ENCODE assay signal across 21 cellular contexts in the genomic region with DNA sequence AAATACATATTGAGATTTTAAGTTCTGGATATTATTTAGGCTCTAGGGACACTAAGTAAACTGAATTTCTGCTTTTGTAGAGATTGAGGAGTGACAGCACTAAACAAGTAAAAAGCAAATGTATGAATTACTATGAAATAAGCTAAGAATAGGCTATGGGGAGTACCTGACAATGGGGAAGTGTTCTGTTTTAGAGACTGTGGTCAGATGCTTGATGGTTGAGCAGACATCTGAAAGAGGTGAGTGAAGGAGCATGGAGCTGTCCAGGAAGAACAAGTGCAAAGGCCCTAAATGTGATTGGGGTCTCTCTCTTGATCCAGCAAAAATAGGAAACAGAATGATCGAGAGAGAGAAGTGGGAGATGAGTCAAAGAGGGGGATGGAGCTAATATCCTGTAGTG.
A peak's percentile ranks its signal among the peaks of the same experiment; 100 is the strongest.
DNase-seq lines count a peak whose midpoint lies in the region; ATAC-seq, FAIRE-seq and TF ChIP-seq lines count a peak whose summit lies in the region.
"Had no signal": no experiment of that assay in that cellular context is flagged by ENCODE, and none has a peak within 500 bp of the region (broad histone marks: within the 10 kb centered on the region; RNA-seq: fewer than 3 reads in every experiment).

No MANE protein-coding gene starts in this region.

- H2AFZ ChIP-seq in Karpas-422 (ENCODE audit: low read length) (no peak overlapping the region), HepG2 (ENCODE audit: low read length) (no peak overlapping the region)

- peaks cover 42% of the 10 kb centered on the region for H3K36me3 ChIP-seq in Karpas-422 (ENCODE audit: insufficient read depth, low read length)
- H3K36me3 ChIP-seq in HepG2 (replicated peaks in 1 of 2; ENCODE audit: control insufficient read depth in 1 of 2, insufficient read depth in 2 of 2, low read length in 2 of 2) = no peaks in the 10 kb centered on the region

- DNase-seq in Karpas-422 = peak; percentile 48
- no peak for DNase-seq in HepG2 (ENCODE audit: low spot score)
- no peak for DNase-seq in stimulated activated naive B cell treated with anti-CD40 and anti-IgM and Interleukin-4, amounts not matched to agents 10 μg/mL and 1 μg/mL and 100 μg/mL, for 72 hours
- no peak for DNase-seq in iPS-NIHi11 (ENCODE audit: low spot score)
- DNase-seq in NOMO-1 treated with dmso at 0.1 percent for 144 hours (lab: John Stamatoyannopoulos, UW; ENCODE audit: unreplicated experiment) = no peak
- DNase-seq in NCI-H446 treated with DMSO at 0.1 percent for 48 hours (lab: John Stamatoyannopoulos, UW) = no peak
- DNase-seq: 8988T; Calu3; CD8-positive, alpha-beta T cell; DMS79 treated with DMSO at 0.1 percent for 48 hours; GOT3; H7; HFFc6; KBM-7 had no signal

- no peak for TF ChIP-seq RAD21 in HepG2 (CRISPR knock-in tag; IDR thresholded peaks at IDR 0.05)

- in situ Hi-C loops in HepG2 (cut with HindIII; ENCODE audit: extremely low pct_ligation_motif_present, low pct_unique_long_range_greater_than_20kb) = loop anchor here (5.0 kb wide), 1 partner anchor 44 kb away; no protein-coding TSS in a partner anchor

- H3K9ac ChIP-seq in Karpas-422 (ENCODE audit: low read length) (no peak overlapping the region), HepG2 (ENCODE audit: insufficient read depth, low read depth, low read length) (no peak overlapping the region)
- H3K9ac ChIP-seq: BLaER1 treated with 17β-estradiol and CSF1 and Interleukin-3, amounts not matched to agents 10 nM and 100 nM had no signal

- H3K9me3 Mint-ChIP-seq in stimulated activated naive B cell treated with anti-CD40 and anti-IgM and Interleukin-4, amounts not matched to agents 10 μg/mL and 1 μg/mL and 100 μg/mL, for 72 hours = no peaks in the 10 kb centered on the region
- H3K9me3 Mint-ChIP-seq: CD8-positive, alpha-beta T cell; HFFc6 had no signal

- WGBS in HepG2 (ENCODE audit: low lambda C conversion rate) = 40% methylated on average over 1 of the region's 1 CpG

- no peak overlapping the region for H3K4me3 ChIP-seq in Karpas-422 (ENCODE audit: low read length)
- H3K4me3 ChIP-seq in HepG2 (replicated peaks in 1 of 3; ENCODE audit: insufficient read depth in 1 of 3, low read depth in 2 of 3, low read length in 3 of 3) = no peak overlapping the region
- H3K4me3 ChIP-seq: BLaER1 treated with 17β-estradiol and CSF1 and Interleukin-3, amounts not matched to agents 10 nM and 100 nM; GM12878 had no signal

- POLR2A ChIA-PET in HepG2 (lab: Yijun Ruan, JAX) = no interaction called here

- no peak for TF ChIP-seq POLR2A in HepG2 (IDR thresholded peaks at IDR 0.05; ENCODE audit: insufficient read depth in 1 of 2, low read depth in 2 of 2, low read length in 2 of 2)

- peak; percentile 42 for ATAC-seq in GM18868 (IDR thresholded peaks at IDR 0.05; ENCODE audit: unreplicated experiment)
- no peak for ATAC-seq in HepG2
- peak; percentile 89 to 90 for ATAC-seq in stimulated activated naive B cell treated with anti-CD40 and anti-IgM and Interleukin-4, amounts not matched to agents 10 μg/mL and 1 μg/mL and 100 μg/mL, for 72 hours (replicated peaks)
- ATAC-seq: CD8-positive, alpha-beta T cell; GM12878; HCT116 had no signal

- no peaks in the 10 kb centered on the region for H3K9me3 ChIP-seq in Karpas-422 (ENCODE audit: low read length)
- no peaks in the 10 kb centered on the region for H3K9me3 ChIP-seq in HepG2 (ENCODE audit: low read length)
- H3K9me3 ChIP-seq: BLaER1 treated with 17β-estradiol and CSF1 and Interleukin-3, amounts not matched to agents 10 nM and 100 nM had no signal

- no peaks in the 10 kb centered on the region for H3K9me2 ChIP-seq in Karpas-422 (replicated peaks; ENCODE audit: insufficient read depth, low read length)

- H3K27ac ChIP-seq in Karpas-422 (ENCODE audit: low read length) (no peak overlapping the region), HepG2 (ENCODE audit: extremely low read length, insufficient read depth, low read length) (peak overlapping the region; percentile 64)
- H3K27ac ChIP-seq: BLaER1 treated with 17β-estradiol and CSF1 and Interleukin-3, amounts not matched to agents 10 nM and 100 nM had no signal

- no peak for TF ChIP-seq CTCF in HepG2 (CRISPR knock-in tag; IDR thresholded peaks at IDR 0.05)

- H3K79me2 ChIP-seq in Karpas-422 (ENCODE audit: low read length) (peaks cover 31% of the 10 kb centered on the region), HepG2 (ENCODE audit: insufficient read depth, low read length) (no peaks in the 10 kb centered on the region)

- TF ChIP-seq EP300 in HepG2 (IDR thresholded peaks at IDR 0.05; ENCODE audit: low read depth in 2 of 2, low read length in 2 of 2) (no peak), HepG2 (CRISPR knock-in tag; IDR thresholded peaks at IDR 0.05; ENCODE audit: borderline replicate concordance) (no peak)

- H3K27me3 ChIP-seq in Karpas-422 (ENCODE audit: low read length) (no peaks in the 10 kb centered on the region), HepG2 (ENCODE audit: control insufficient read depth in 1 of 2, insufficient read depth in 2 of 2, low read length in 2 of 2) (no peaks in the 10 kb centered on the region)
- H3K27me3 ChIP-seq: BLaER1 treated with 17β-estradiol and CSF1 and Interleukin-3, amounts not matched to agents 10 nM and 100 nM had no signal

- peaks cover 4 to 6% of the 10 kb centered on the region in 2 donors for H3K4me1 Mint-ChIP-seq in stimulated activated naive B cell treated with anti-CD40 and anti-IgM and Interleukin-4, amounts not matched to agents 10 μg/mL and 1 μg/mL and 100 μg/mL, for 72 hours
- H3K4me1 Mint-ChIP-seq: B cell, IgD-negative memory B cell had no signal

- intact Hi-C loops in HepG2 (cut with micrococcal nuclease; ENCODE audit: unreplicated experiment) = no loop called here

- no peaks in the 10 kb centered on the region for H3K27me3 Mint-ChIP-seq in stimulated activated naive B cell treated with anti-CD40 and anti-IgM and Interleukin-4, amounts not matched to agents 10 μg/mL and 1 μg/mL and 100 μg/mL, for 72 hours
- H3K27me3 Mint-ChIP-seq: B cell, IgD-negative memory B cell had no signal

- peaks cover 0 to 9% of the 10 kb centered on the region in 2 donors for H3K36me3 Mint-ChIP-seq in stimulated activated naive B cell treated with anti-CD40 and anti-IgM and Interleukin-4, amounts not matched to agents 10 μg/mL and 1 μg/mL and 100 μg/mL, for 72 hours
- H3K36me3 Mint-ChIP-seq: IgD-negative memory B cell had no signal

- H3K4me3 Mint-ChIP-seq in stimulated activated naive B cell treated with anti-CD40 and anti-IgM and Interleukin-4, amounts not matched to agents 10 μg/mL and 1 μg/mL and 100 μg/mL, for 72 hours = no peak overlapping the region
- H3K4me3 Mint-ChIP-seq: B cell; CD8-positive, alpha-beta T cell; HFFc6; IgD-negative memory B cell had no signal

- peaks cover 36% of the 10 kb centered on the region for H3K4me1 ChIP-seq in Karpas-422 (ENCODE audit: low read length)
- H3K4me1 ChIP-seq in HepG2 (ENCODE audit: insufficient read depth, low read length) = peaks cover 34% of the 10 kb centered on the region

- H4K20me1 ChIP-seq in Karpas-422 (ENCODE audit: insufficient read depth, low read depth, low read length) = no peaks in the 10 kb centered on the region
- H4K20me1 ChIP-seq in HepG2 (ENCODE audit: insufficient read depth, low read length) = no peaks in the 10 kb centered on the region

- FAIRE-seq in HepG2 (lab: Jason Lieb, UNC) = no peak
- FAIRE-seq: GM12878, HTR-8/SVneo had no signal

- CTCF ChIA-PET in HepG2 (lab: Yijun Ruan, JAX; ENCODE audit: low intra/inter-chr PET ratio, low total read pairs) = no interaction called here

- BruUV-seq in HepG2 (replicated peaks; lab: Mats Ljungman, UMichigan) = no TSS peak

- H3K4me2 ChIP-seq in Karpas-422 (ENCODE audit: low read depth, low read length, poor library complexity, severe bottlenecking) (no peak overlapping the region), HepG2 (ENCODE audit: low read depth, low read length) (peak overlapping the region; percentile 48)
- H3K4me2 ChIP-seq: BLaER1 treated with 17β-estradiol and CSF1 and Interleukin-3, amounts not matched to agents 10 nM and 100 nM had no signal

- no peak overlapping the region for H3K27ac Mint-ChIP-seq in stimulated activated naive B cell treated with anti-CD40 and anti-IgM and Interleukin-4, amounts not matched to agents 10 μg/mL and 1 μg/mL and 100 μg/mL, for 72 hours
- H3K27ac Mint-ChIP-seq: B cell; CD8-positive, alpha-beta T cell; HFFc6 had no signal

TF ChIP-seq in HepG2, 621 proteins besides CTCF, POLR2A, EP300 and RAD21:
- TF ChIP-seq MAZ (IDR thresholded peaks at IDR 0.05; ENCODE audit: borderline replicate concordance, low read depth, low read length) = no peak
- 0 out of 2 replicates have a peak, but pooled peaks have one; percentile 17 for TF ChIP-seq MAZ (CRISPR knock-in tag; IDR thresholded peaks at IDR 0.05; ENCODE audit: low read depth)
- no peak for TF ChIP-seq ZNF615 (CRISPR knock-in tag; IDR thresholded peaks at IDR 0.05; ENCODE audit: borderline replicate concordance)
- no peak for TF ChIP-seq HOXD1 (CRISPR knock-in tag; IDR thresholded peaks at IDR 0.05)
- TF ChIP-seq, protein P1, sequence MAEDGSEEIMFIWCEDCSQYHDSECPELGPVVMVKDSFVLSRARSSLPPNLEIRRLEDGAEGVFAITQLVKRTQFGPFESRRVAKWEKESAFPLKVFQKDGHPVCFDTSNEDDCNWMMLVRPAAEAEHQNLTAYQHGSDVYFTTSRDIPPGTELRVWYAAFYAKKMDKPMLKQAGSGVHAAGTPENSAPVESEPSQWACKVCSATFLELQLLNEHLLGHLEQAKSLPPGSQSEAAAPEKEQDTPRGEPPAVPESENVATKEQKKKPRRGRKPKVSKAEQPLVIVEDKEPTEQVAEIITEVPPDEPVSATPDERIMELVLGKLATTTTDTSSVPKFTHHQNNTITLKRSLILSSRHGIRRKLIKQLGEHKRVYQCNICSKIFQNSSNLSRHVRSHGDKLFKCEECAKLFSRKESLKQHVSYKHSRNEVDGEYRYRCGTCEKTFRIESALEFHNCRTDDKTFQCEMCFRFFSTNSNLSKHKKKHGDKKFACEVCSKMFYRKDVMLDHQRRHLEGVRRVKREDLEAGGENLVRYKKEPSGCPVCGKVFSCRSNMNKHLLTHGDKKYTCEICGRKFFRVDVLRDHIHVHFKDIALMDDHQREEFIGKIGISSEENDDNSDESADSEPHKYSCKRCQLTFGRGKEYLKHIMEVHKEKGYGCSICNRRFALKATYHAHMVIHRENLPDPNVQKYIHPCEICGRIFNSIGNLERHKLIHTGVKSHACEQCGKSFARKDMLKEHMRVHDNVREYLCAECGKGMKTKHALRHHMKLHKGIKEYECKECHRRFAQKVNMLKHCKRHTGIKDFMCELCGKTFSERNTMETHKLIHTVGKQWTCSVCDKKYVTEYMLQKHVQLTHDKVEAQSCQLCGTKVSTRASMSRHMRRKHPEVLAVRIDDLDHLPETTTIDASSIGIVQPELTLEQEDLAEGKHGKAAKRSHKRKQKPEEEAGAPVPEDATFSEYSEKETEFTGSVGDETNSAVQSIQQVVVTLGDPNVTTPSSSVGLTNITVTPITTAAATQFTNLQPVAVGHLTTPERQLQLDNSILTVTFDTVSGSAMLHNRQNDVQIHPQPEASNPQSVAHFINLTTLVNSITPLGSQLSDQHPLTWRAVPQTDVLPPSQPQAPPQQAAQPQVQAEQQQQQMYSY (CRISPR knock-in tag; IDR thresholded peaks at IDR 0.05) = no peak
- no peak for TF ChIP-seq MYNN (CRISPR knock-in tag; IDR thresholded peaks at IDR 0.05; ENCODE audit: low read depth)
- no peak for TF ChIP-seq PAF1 (CRISPR knock-in tag; IDR thresholded peaks at IDR 0.05)
